In genomic region chr18:32764611-32765244, GRCh38 we compare ENCODE assay signal across 32 cellular contexts. TPM values are rescaled to one million over a fixed set of nuclear protein-coding genes. Genes with fewer than 3 reads are reported as not detected.
"Had no signal": no experiment of that assay in that cellular context is flagged by ENCODE, and none has a peak within 500 bp of the region (broad histone marks: within the 10 kb centered on the region; RNA-seq: fewer than 3 reads in every experiment).

No MANE protein-coding gene starts in this region.

- H3K27ac Mint-ChIP-seq: activated CD4-positive, alpha-beta T cell treated with anti-CD3 and anti-CD28 coated beads, Interleukin-2, amount 10 ng/mL, durations not matched to agents 24 days and 14 days; activated CD8-positive, alpha-beta T cell treated with anti-CD3 and anti-CD28 coated beads for 36 hours; activated naive CD8-positive, alpha-beta T cell treated with anti-CD3 and anti-CD28 coated beads, Interleukin-2, amount 10 ng/mL, durations not matched to agents 7 days and 5 days; activated T-cell treated with anti-CD3 and anti-CD28 coated beads, Interleukin-2, amount 50 U/mL, for 72 hours; activated T-helper 17 cell treated with anti-CD3 and anti-CD28 coated beads, Interleukin-2, amount 50 U/mL, for 72 hours; T-helper 1 cell treated with Interleukin-12 subunit alpha and Interleukin-12 subunit beta and Interleukin-4 antibody, amounts not matched to agents 30 μg/mL and 1 μg/mL, for 36 hours; T-helper 2 cell treated with Interferon-gamma antibody and Interleukin-4, amounts not matched to agents 5 μg/mL and 100 μg/mL, for 36 hours had no signal

- H3K4me2 ChIP-seq: KMS-11, SK-N-SH had no signal

- H3K36me3 ChIP-seq: ascending aorta, SJSA1 had no signal

- H3K9ac ChIP-seq: KMS-11, SK-N-SH had no signal

- DNase-seq: activated CD4-positive, alpha-beta T cell treated with anti-CD3 and anti-CD28 coated beads, Interleukin-2, amount 10 ng/mL, durations not matched to agents 24 days and 14 days; activated CD4-positive, alpha-beta T cell treated with anti-CD3 and anti-CD28 coated beads, Interleukin-2, amount 50 U/mL, for 4 hours; activated CD8-positive, alpha-beta T cell treated with anti-CD3 and anti-CD28 coated beads for 36 hours; activated effector memory CD4-positive, alpha-beta T cell treated with anti-CD3 and anti-CD28 coated beads, Interleukin-2, amount 50 U/mL, for 16 hours; activated naive CD4-positive, alpha-beta T cell; activated naive CD4-positive, alpha-beta T cell treated with anti-CD3 and anti-CD28 coated beads, Interleukin-2, amount 50 U/mL, for 16 hours; activated naive CD8-positive, alpha-beta T cell treated with anti-CD3 and anti-CD28 coated beads, Interleukin-2, amount 10 ng/mL, durations not matched to agents 7 days and 5 days; activated T-cell treated with anti-CD3 and anti-CD28 coated beads, Interleukin-2, amount 50 U/mL, for 1 hour; activated T-cell treated with anti-CD3 and anti-CD28 coated beads, Interleukin-2, amount 50 U/mL, for 72 hours; amygdala; MM.1S; MV-4-11; NCI-H1092 treated with DMSO at 0.1 percent for 48 hours; NCI-H1417; NCI-H146; NCI-H187; NCI-H2029 treated with DMSO at 0.1 percent for 48 hours; NCI-H226; NCI-H446 treated with DMSO at 0.1 percent for 48 hours; NCI-H524; SHP77 treated with DMSO at 0.1 percent for 48 hours; SK-N-SH had no signal

- H3K4me3 ChIP-seq: ascending aorta, SJSA1 had no signal

- H3K9me2 ChIP-seq: SK-N-SH had no signal

- H3K36me3 Mint-ChIP-seq: activated naive CD8-positive, alpha-beta T cell treated with anti-CD3 and anti-CD28 coated beads, Interleukin-2, amount 10 ng/mL, durations not matched to agents 7 days and 5 days had no signal

- H3K9me3 ChIP-seq: ascending aorta, SJSA1, SK-N-SH had no signal

- ATAC-seq: activated CD8-positive, alpha-beta T cell treated with anti-CD3 and anti-CD28 coated beads for 36 hours; activated T-cell treated with anti-CD3 and anti-CD28 coated beads, Interleukin-2, amount 50 U/mL, for 72 hours; activated T-helper 17 cell treated with anti-CD3 and anti-CD28 coated beads, Interleukin-2, amount 50 U/mL, for 72 hours; Panc1 had no signal

- H3K4me1 Mint-ChIP-seq: activated CD4-positive, alpha-beta T cell treated with anti-CD3 and anti-CD28 coated beads, Interleukin-2, amount 10 ng/mL, durations not matched to agents 24 days and 14 days; activated T-helper 17 cell treated with anti-CD3 and anti-CD28 coated beads, Interleukin-2, amount 50 U/mL, for 72 hours had no signal

- H3K9me3 Mint-ChIP-seq: activated CD4-positive, alpha-beta T cell treated with anti-CD3 and anti-CD28 coated beads, Interleukin-2, amount 10 ng/mL, durations not matched to agents 24 days and 14 days; activated CD8-positive, alpha-beta T cell treated with anti-CD3 and anti-CD28 coated beads for 36 hours; activated naive CD8-positive, alpha-beta T cell treated with anti-CD3 and anti-CD28 coated beads, Interleukin-2, amount 10 ng/mL, durations not matched to agents 7 days and 5 days; activated T-cell treated with anti-CD3 and anti-CD28 coated beads, Interleukin-2, amount 50 U/mL, for 72 hours; activated T-helper 17 cell treated with anti-CD3 and anti-CD28 coated beads, Interleukin-2, amount 50 U/mL, for 72 hours; T-helper 1 cell treated with Interleukin-12 subunit alpha and Interleukin-12 subunit beta and Interleukin-4 antibody, amounts not matched to agents 30 μg/mL and 1 μg/mL, for 36 hours; T-helper 2 cell treated with Interferon-gamma antibody and Interleukin-4, amounts not matched to agents 5 μg/mL and 100 μg/mL, for 36 hours had no signal

- H3K4me1 ChIP-seq: ascending aorta, SJSA1 had no signal

- H3K27ac ChIP-seq: ascending aorta, KMS-11, SJSA1 had no signal

- H3K4me3 Mint-ChIP-seq: activated CD4-positive, alpha-beta T cell treated with anti-CD3 and anti-CD28 coated beads, Interleukin-2, amount 10 ng/mL, durations not matched to agents 24 days and 14 days; activated CD8-positive, alpha-beta T cell treated with anti-CD3 and anti-CD28 coated beads for 36 hours; activated naive CD8-positive, alpha-beta T cell treated with anti-CD3 and anti-CD28 coated beads, Interleukin-2, amount 10 ng/mL, durations not matched to agents 7 days and 5 days; activated T-cell treated with anti-CD3 and anti-CD28 coated beads, Interleukin-2, amount 50 U/mL, for 72 hours; activated T-helper 17 cell treated with anti-CD3 and anti-CD28 coated beads, Interleukin-2, amount 50 U/mL, for 72 hours; T-helper 1 cell treated with Interleukin-12 subunit alpha and Interleukin-12 subunit beta and Interleukin-4 antibody, amounts not matched to agents 30 μg/mL and 1 μg/mL, for 36 hours; T-helper 2 cell treated with Interferon-gamma antibody and Interleukin-4, amounts not matched to agents 5 μg/mL and 100 μg/mL, for 36 hours had no signal

RNA-seq across cellular contexts. Expression of gene KLHL14, which starts 8.1 kb away (rescaled TPM):
- total RNA-seq: activated CD4-positive, alpha-beta T cell treated with anti-CD3 and anti-CD28 coated beads, Interleukin-2, amount 10 ng/mL, durations not matched to agents 24 days and 14 days; activated CD8-positive, alpha-beta memory T cell treated with anti-CD3 and anti-CD28 coated beads for 36 hours; activated CD8-positive, alpha-beta T cell treated with anti-CD3 and anti-CD28 coated beads for 36 hours; activated naive CD8-positive, alpha-beta T cell treated with anti-CD3 and anti-CD28 coated beads, Interleukin-2, amount 10 ng/mL, durations not matched to agents 7 days and 5 days; activated T-helper 17 cell treated with anti-CD3 and anti-CD28 coated beads, Interleukin-2, amount 50 U/mL, for 72 hours; ascending aorta; LHCN-M2; RPMI7951; SJSA1 had no signal
- polyA plus RNA-seq: SK-N-SH had no signal
